In the genomic region with DNA sequence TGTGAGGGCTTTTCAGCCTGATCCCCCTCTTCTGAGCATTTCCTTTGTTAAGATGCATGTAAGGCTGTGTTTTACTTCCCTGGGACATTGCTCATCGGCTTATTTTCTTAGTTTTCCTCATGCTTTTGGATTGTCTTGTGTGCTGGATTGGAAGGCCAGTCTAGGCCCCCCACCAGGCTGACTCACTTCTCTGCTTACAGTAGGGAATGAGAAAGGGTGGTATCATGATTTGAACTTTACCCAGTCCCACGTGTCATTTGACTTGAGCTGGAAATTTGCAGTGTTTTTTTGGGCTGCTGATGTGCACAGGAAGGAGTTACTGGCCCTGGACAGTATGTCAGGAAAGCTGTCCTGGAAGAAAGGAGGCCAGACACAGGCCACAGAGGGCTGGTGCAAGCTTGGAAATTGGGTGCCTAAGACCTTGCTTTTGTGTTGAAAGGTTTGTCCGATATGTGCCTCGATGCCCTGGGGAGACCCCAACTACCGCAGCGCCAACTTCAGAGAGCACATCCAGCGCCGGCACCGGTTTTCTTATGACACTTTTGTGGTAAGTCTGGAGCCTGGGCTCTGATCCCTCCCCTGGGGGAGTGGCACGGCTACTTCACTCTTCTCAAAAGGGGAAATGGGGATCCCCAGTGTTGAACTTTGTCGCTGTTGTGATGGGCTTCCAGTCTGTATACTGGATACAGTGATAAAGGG, we compare ENCODE assay signal across 16 cellular contexts. TPM values are rescaled to one million over a fixed set of nuclear protein-coding genes. Genes with fewer than 3 reads are reported as not detected.
DNase-seq lines count a peak whose midpoint lies in the region; ATAC-seq, FAIRE-seq and TF ChIP-seq lines count a peak whose summit lies in the region.
"Had no signal": no experiment of that assay in that cellular context is flagged by ENCODE, and none has a peak within 500 bp of the region (broad histone marks: within the 10 kb centered on the region; RNA-seq: fewer than 3 reads in every experiment).

No MANE protein-coding gene starts in this region.

- FAIRE-seq in kidney (lab: Jason Lieb, UNC), result no peak
- FAIRE-seq: D721Med, GM12892 had no signal

- TF ChIP-seq CTCF in HFF-Myc (IDR thresholded peaks at IDR 0.05; ENCODE audit: low read depth, low read length, missing control alignments) (no peak), kidney (IDR thresholded peaks at IDR 0.05; ENCODE audit: borderline replicate concordance, extremely low read depth, insufficient read depth) (no peak)

- peak overlapping the region; percentile 43 for H3K27ac Mint-ChIP-seq in activated naive CD8-positive, alpha-beta T cell treated with anti-CD3 and anti-CD28 coated beads, Interleukin-2, amount 50 U/mL, for 24 hours

- H3K9me3 Mint-ChIP-seq in activated naive CD8-positive, alpha-beta T cell treated with anti-CD3 and anti-CD28 coated beads, Interleukin-2, amount 50 U/mL, for 24 hours, result no peaks in the 10 kb centered on the region
- H3K9me3 Mint-ChIP-seq: immature natural killer cell; naive thymus-derived CD8-positive, alpha-beta T cell had no signal

- peaks cover 15% of the 10 kb centered on the region for H3K4me1 Mint-ChIP-seq in activated naive CD8-positive, alpha-beta T cell treated with anti-CD3 and anti-CD28 coated beads, Interleukin-2, amount 50 U/mL, for 24 hours

- peak; percentile 82 for DNase-seq in AG08395 (ENCODE audit: low spot score)
- DNase-seq in HFF-Myc (ENCODE audit: extremely low read depth, low read depth), result peak; percentile 45
- no peak for DNase-seq in activated naive CD8-positive, alpha-beta T cell treated with anti-CD3 and anti-CD28 coated beads, Interleukin-2, amount 50 U/mL, for 24 hours
- peak; percentile 97 for DNase-seq in iris pigment epithelial cell (ENCODE audit: low read depth)
- no peak for DNase-seq in CD1c-positive myeloid dendritic cell (ENCODE audit: extremely low spot score)
- DNase-seq in NCI-H2227 treated with DMSO at 0.1 percent for 48 hours (lab: John Stamatoyannopoulos, UW), result no peak
- no peak for DNase-seq in kidney
- DNase-seq: central memory CD4-positive, alpha-beta T cell; immature natural killer cell; naive thymus-derived CD8-positive, alpha-beta T cell; NCI-H2107; T-helper 9 cell had no signal

- H3K4me1 ChIP-seq in kidney (ENCODE audit: control insufficient read depth in 1 of 2, insufficient read depth in 1 of 2, low read depth in 1 of 2, low read length in 2 of 2), result peaks cover 0 to 3% of the 10 kb centered on the region in 2 donors

- H3K27ac ChIP-seq in kidney (ENCODE audit: low read depth in 2 of 2, low read length in 2 of 2), result no peak overlapping the region
- H3K27ac ChIP-seq: KMS-11 had no signal

- peaks cover 65% of the 10 kb centered on the region for H3K36me3 Mint-ChIP-seq in activated naive CD8-positive, alpha-beta T cell treated with anti-CD3 and anti-CD28 coated beads, Interleukin-2, amount 50 U/mL, for 24 hours (ENCODE audit: low read depth)

- H3K27me3 Mint-ChIP-seq in activated naive CD8-positive, alpha-beta T cell treated with anti-CD3 and anti-CD28 coated beads, Interleukin-2, amount 50 U/mL, for 24 hours, result no peaks in the 10 kb centered on the region
- H3K27me3 Mint-ChIP-seq: naive thymus-derived CD8-positive, alpha-beta T cell had no signal

- H3K4me3 Mint-ChIP-seq in activated naive CD8-positive, alpha-beta T cell treated with anti-CD3 and anti-CD28 coated beads, Interleukin-2, amount 50 U/mL, for 24 hours, result no peak overlapping the region
- H3K4me3 Mint-ChIP-seq: immature natural killer cell; naive thymus-derived CD8-positive, alpha-beta T cell had no signal

- ATAC-seq in activated naive CD8-positive, alpha-beta T cell treated with anti-CD3 and anti-CD28 coated beads, Interleukin-2, amount 50 U/mL, for 24 hours, result no peak
- ATAC-seq in GM21737 (IDR thresholded peaks at IDR 0.05; ENCODE audit: unreplicated experiment), result no peak
- ATAC-seq: naive thymus-derived CD8-positive, alpha-beta T cell had no signal

- H3K4me3 ChIP-seq in HFF-Myc (replicated peaks; ENCODE audit: low read depth, low read length) (no peak overlapping the region), kidney (ENCODE audit: low read length in 2 of 2) (no peak overlapping the region)

- intact Hi-C loops in kidney (cut with DNase I), result no loop called here

- H3K9me3 ChIP-seq in kidney (ENCODE audit: control insufficient read depth in 1 of 2, low read length in 2 of 2), result no peaks in the 10 kb centered on the region

- H3K36me3 ChIP-seq in kidney (ENCODE audit: control insufficient read depth in 1 of 2, insufficient read depth in 2 of 2, low read length in 2 of 2), result peaks cover 48 to 72% of the 10 kb centered on the region in 2 donors

- no peak overlapping the region for H3K9ac ChIP-seq in kidney (ENCODE audit: low read length in 2 of 2)
- H3K9ac ChIP-seq: KMS-11 had no signal

RNA-seq across cellular contexts. Expression of gene RNF114, which starts 12.8 kb away (rescaled TPM):
- total RNA-seq in kidney, result 89.2 TPM
- polyA plus RNA-seq in kidney (ENCODE audit: insufficient read depth, low read depth, low replicate concordance), result 70.7 TPM

RNA-seq across cellular contexts. Expression of gene SPATA2, which starts 33.6 kb away (rescaled TPM):
- 9.0 TPM for total RNA-seq in kidney
- polyA plus RNA-seq in kidney (ENCODE audit: insufficient read depth, low read depth, low replicate concordance), result 5.8 TPM

RNA-seq across cellular contexts. Expression of gene SNAI1, which starts 33.8 kb away (rescaled TPM):
- total RNA-seq in kidney, result 3.7 TPM
- polyA plus RNA-seq in kidney (ENCODE audit: insufficient read depth, low read depth, low replicate concordance), result 4.5 TPM

Comparison
In these comparisons a context has a peak if more than half of its experiments do, and no peak if none do; other contexts are left out.
1. DNase-seq: peak in AG08395 (single experiment), HFF-Myc (single experiment) and iris pigment epithelial cell (single experiment); none in activated naive CD8-positive, alpha-beta T cell treated with anti-CD3 and anti-CD28 coated beads, Interleukin-2, amount 50 U/mL, for 24 hours (single experiment), CD1c-positive myeloid dendritic cell (single experiment), NCI-H2227 treated with DMSO at 0.1 percent for 48 hours (single experiment) and kidney (single experiment).